In genomic region chr7:23074443-23075244, GRCh38 we compare ENCODE assay signal across 13 cellular contexts. TPM values are rescaled to one million over a fixed set of nuclear protein-coding genes. Genes with fewer than 3 reads are reported as not detected.
DNase-seq lines count a peak whose midpoint lies in the region; ATAC-seq, FAIRE-seq and TF ChIP-seq lines count a peak whose summit lies in the region.
"Had no signal": no experiment of that assay in that cellular context is flagged by ENCODE, and none has a peak within 500 bp of the region (broad histone marks: within the 10 kb centered on the region; RNA-seq: fewer than 3 reads in every experiment).

No MANE protein-coding gene starts in this region.

- POLR2A ChIA-PET in HepG2 (lab: Yijun Ruan, JAX), result no interaction called here

- peaks cover 1 to 50% of the 10 kb centered on the region in 2 experiments; a peak in 3 of 5 replicates for H3K27me3 ChIP-seq in HepG2 (ENCODE audit: control insufficient read depth in 1 of 2, insufficient read depth in 2 of 2, low read length in 2 of 2)

- CTCF ChIA-PET in HepG2 (lab: Yijun Ruan, JAX; ENCODE audit: low intra/inter-chr PET ratio, low total read pairs), result no interaction called here

- H2AFZ ChIP-seq in HepG2 (ENCODE audit: low read length), result no peak overlapping the region

- peak overlapping the region; percentile 7 for H3K9ac ChIP-seq in SK-N-MC (ENCODE audit: insufficient read length)
- no peak overlapping the region for H3K9ac ChIP-seq in HepG2 (ENCODE audit: insufficient read depth, low read depth, low read length)

- no peak overlapping the region for H3K27ac ChIP-seq in SK-N-MC
- H3K27ac ChIP-seq in HepG2 (ENCODE audit: extremely low read length, insufficient read depth, low read length), result no peak overlapping the region

- TF ChIP-seq EP300 in HepG2 (IDR thresholded peaks at IDR 0.05; ENCODE audit: low read depth in 2 of 2, low read length in 2 of 2), result 0 out of 4 replicates have a peak, but pooled peaks of 1 of the 2 experiments have one; percentile 39
- no peak for TF ChIP-seq EP300 in HepG2 (CRISPR knock-in tag; IDR thresholded peaks at IDR 0.05; ENCODE audit: borderline replicate concordance)

- TF ChIP-seq RAD21 in HepG2 (CRISPR knock-in tag; IDR thresholded peaks at IDR 0.05), result no peak

- H3K4me3 ChIP-seq in SK-N-MC (no peak overlapping the region), HepG2 (replicated peaks in 1 of 3; ENCODE audit: insufficient read depth in 1 of 3, low read depth in 2 of 3, low read length in 3 of 3) (no peak overlapping the region)
- H3K4me3 ChIP-seq: coronary artery had no signal

- TF ChIP-seq POLR2A in HepG2 (IDR thresholded peaks at IDR 0.05; ENCODE audit: insufficient read depth in 1 of 2, low read depth in 2 of 2, low read length in 2 of 2), result no peak

- no peak overlapping the region for H3K4me2 ChIP-seq in HepG2 (ENCODE audit: low read depth, low read length)

- in situ Hi-C loops in HepG2 (cut with HindIII; ENCODE audit: extremely low pct_ligation_motif_present, low pct_unique_long_range_greater_than_20kb), result no loop called here

- BruUV-seq in HepG2 (replicated peaks; lab: Mats Ljungman, UMichigan), result no TSS peak

- H4K20me1 ChIP-seq in HepG2 (ENCODE audit: insufficient read depth, low read length), result no peaks in the 10 kb centered on the region

- no peak for TF ChIP-seq CTCF in HepG2 (CRISPR knock-in tag; IDR thresholded peaks at IDR 0.05)

- peak; percentile 86 for DNase-seq in DMS53 treated with DMSO at 0.1 percent for 48 hours (lab: John Stamatoyannopoulos, UW; ENCODE audit: unreplicated experiment)
- DNase-seq in NCI-H1092 (lab: John Stamatoyannopoulos, UW), result peak; percentile 9
- DNase-seq in SK-N-MC (ENCODE audit: low read depth, low spot score), result no peak
- peak; percentile 79 for DNase-seq in HepG2 (ENCODE audit: low spot score)
- no peak for DNase-seq in HTR-8/SVneo (ENCODE audit: insufficient read length, low spot score)
- DNase-seq in T-helper 2 cell, result no peak
- DNase-seq in Kasumi-1 (lab: John Stamatoyannopoulos, UW), result no peak
- no peak for DNase-seq in frontal cortex (ENCODE audit: low spot score in 2 of 2)
- DNase-seq: activated CD8-positive, alpha-beta memory T cell treated with anti-CD3 and anti-CD28 coated beads, Interleukin-2, amount 10 ng/mL, durations not matched to agents 7 days and 5 days; activated naive CD4-positive, alpha-beta T cell treated with anti-CD3 and anti-CD28 coated beads, Interleukin-2, amount 10 ng/mL, durations not matched to agents 7 days and 5 days; immature natural killer cell; NCI-H446 treated with DMSO at 0.1 percent for 48 hours had no signal

- no peaks in the 10 kb centered on the region for H3K79me2 ChIP-seq in HepG2 (ENCODE audit: insufficient read depth, low read length)

- H3K9me3 ChIP-seq in SK-N-MC (ENCODE audit: low read depth, low read length), result no peaks in the 10 kb centered on the region
- no peaks in the 10 kb centered on the region for H3K9me3 ChIP-seq in HepG2 (ENCODE audit: low read length)

- intact Hi-C loops in HepG2 (cut with micrococcal nuclease; ENCODE audit: unreplicated experiment), result loop anchor here (2.0 kb wide), 1 partner anchor 26 kb away; no protein-coding TSS in a partner anchor

- WGBS in HepG2 (ENCODE audit: low lambda C conversion rate), result 2% methylated on average over 2 of the region's 2 CpGs

- FAIRE-seq in HepG2 (lab: Jason Lieb, UNC), result peak; percentile 60
- no peak for FAIRE-seq in HTR-8/SVneo (lab: Jason Lieb, UNC)
- no peak for FAIRE-seq in frontal cortex (lab: Jason Lieb, UNC)

- H3K36me3 ChIP-seq in SK-N-MC (ENCODE audit: insufficient read depth, low read length) (no peaks in the 10 kb centered on the region), HepG2 (replicated peaks in 1 of 2; ENCODE audit: control insufficient read depth in 1 of 2, insufficient read depth in 2 of 2, low read length in 2 of 2) (no peaks in the 10 kb centered on the region)

- H3K4me1 ChIP-seq in HepG2 (ENCODE audit: insufficient read depth, low read length), result peaks cover 12% of the 10 kb centered on the region

- ATAC-seq in HepG2, result peak; percentile 72
- ATAC-seq: activated CD8-positive, alpha-beta memory T cell treated with anti-CD3 and anti-CD28 coated beads, Interleukin-2, amount 10 ng/mL, durations not matched to agents 7 days and 5 days had no signal

TF ChIP-seq in HepG2, 621 proteins besides CTCF, POLR2A, EP300 and RAD21 (continues in another document):
- TF ChIP-seq NCOR1 (IDR thresholded peaks at IDR 0.05; ENCODE audit: borderline replicate concordance, low read length), result no peak
- no peak for TF ChIP-seq MAF1 (CRISPR knock-in tag; IDR thresholded peaks at IDR 0.05; ENCODE audit: borderline replicate concordance)
- peak; percentile 60 for TF ChIP-seq NR2F6 (IDR thresholded peaks at IDR 0.05)
- 0 out of 2 replicates have a peak, but pooled peaks have one; percentile 8 for TF ChIP-seq NR2F6 (CRISPR knock-in tag; IDR thresholded peaks at IDR 0.05)
- TF ChIP-seq CREM (IDR thresholded peaks at IDR 0.05), result 0 out of 2 replicates have a peak, but pooled peaks have one; percentile 34
- no peak for TF ChIP-seq CREM (CRISPR knock-in tag; IDR thresholded peaks at IDR 0.05)
- TF ChIP-seq SIN3A (IDR thresholded peaks at IDR 0.05; ENCODE audit: borderline replicate concordance, low read depth, low read length), result no peak
- TF ChIP-seq ZFY (CRISPR knock-in tag; IDR thresholded peaks at IDR 0.05), result no peak
- no peak for TF ChIP-seq FLYWCH1 (CRISPR knock-in tag; IDR thresholded peaks at IDR 0.05)
- TF ChIP-seq NFIC (IDR thresholded peaks at IDR 0.05; ENCODE audit: low read length), result peak; percentile 96
- peak; percentile 38; the same call in 1 of the 2 replicates for TF ChIP-seq TCF7 (IDR thresholded peaks at IDR 0.05; ENCODE audit: low read depth)
- 0 out of 2 replicates have a peak, but pooled peaks have one; percentile 22 for TF ChIP-seq TARDBP (CRISPR knock-in tag; IDR thresholded peaks at IDR 0.05)
- no peak for TF ChIP-seq ZNF33A (CRISPR knock-in tag; IDR thresholded peaks at IDR 0.05; ENCODE audit: borderline replicate concordance)
- peak; percentile 21; the same call in 1 of the 2 replicates for TF ChIP-seq TBX3 (IDR thresholded peaks at IDR 0.05; ENCODE audit: borderline replicate concordance)
- TF ChIP-seq BCL6 (CRISPR knock-in tag; IDR thresholded peaks at IDR 0.05), result peak; percentile 74
- no peak for TF ChIP-seq ZFP41 (CRISPR knock-in tag; IDR thresholded peaks at IDR 0.05; ENCODE audit: borderline replicate concordance)
- TF ChIP-seq TEAD3 (CRISPR knock-in tag; optimal IDR thresholded peaks at IDR 0.05; ENCODE audit: borderline replicate concordance), result no peak
- no peak for TF ChIP-seq FOXP1 (IDR thresholded peaks at IDR 0.05)
- peak; percentile 62; the same call in 1 of the 2 replicates for TF ChIP-seq FOXP1 (CRISPR knock-in tag; IDR thresholded peaks at IDR 0.05)
- TF ChIP-seq ARID3A (IDR thresholded peaks at IDR 0.05; ENCODE audit: low read depth, low read length), result peak; percentile 31; the same call in 1 of the 2 replicates

RNA-seq across cellular contexts. Expression of gene KLHL7, which starts 30.9 kb away (rescaled TPM):
- 34.4 and 43.2 TPM in 2 replicates for total RNA-seq in HepG2 (2016; rRNA removed; fragmentation: Illumina TruSeq; extraction: Trizol)
- total RNA-seq in HepG2 (2016; cell fraction: cytosol; rRNA removed; fragmentation: Illumina TruSeq; extraction: Trizol; ENCODE audit: low read depth), result 17.0 and 25.3 TPM in 2 replicates
- 31.5 and 39.5 TPM in 2 replicates for total RNA-seq in HepG2 (2016; cell fraction: insoluble cytoplasmic fraction; rRNA removed; fragmentation: Illumina TruSeq; extraction: Trizol)
- total RNA-seq in HepG2 (2016; cell fraction: membrane; rRNA removed; fragmentation: Illumina TruSeq; extraction: Trizol), result 26.6 and 27.4 TPM in 2 replicates
- total RNA-seq in HepG2 (2016; cell fraction: nucleus; rRNA removed; fragmentation: Illumina TruSeq; extraction: Trizol), result 28.3 and 29.2 TPM in 2 replicates
- 12.5 and 16.2 TPM in 2 replicates for polyA plus RNA-seq in HepG2 (2011; rRNA removed)
- polyA plus RNA-seq in HepG2 (2011; cell fraction: cytosol; rRNA removed), result 10.7 and 12.2 TPM in 2 replicates
- polyA plus RNA-seq in HepG2 (2011; cell fraction: nucleus; rRNA removed), result 7.1 and 7.7 TPM in 2 replicates
- 12.6 and 18.5 TPM in 2 replicates for polyA plus RNA-seq in HepG2 (2012)
- polyA plus RNA-seq in HepG2 (2016; cell fraction: cytosol; fragmentation: Illumina TruSeq; extraction: Trizol; ENCODE audit: low read depth), result 14.4 and 24.4 TPM in 2 replicates
- 35.3 and 37.9 TPM in 2 replicates for polyA plus RNA-seq in HepG2 (2016; cell fraction: insoluble cytoplasmic fraction; fragmentation: Illumina TruSeq; extraction: Trizol; ENCODE audit: low read depth)
- polyA plus RNA-seq in HepG2 (2016; cell fraction: membrane; fragmentation: Illumina TruSeq; extraction: Trizol; ENCODE audit: low read depth), result 19.7 and 23.8 TPM in 2 replicates
- 24.6 and 27.7 TPM in 2 replicates for polyA plus RNA-seq in HepG2 (2016; cell fraction: nucleus; fragmentation: Illumina TruSeq; extraction: Trizol; ENCODE audit: insufficient read depth, low read depth)
- polyA minus RNA-seq in HepG2 (2011; rRNA and poly(A)+ RNA removed; ENCODE audit: low replicate concordance), result 7.3 and 10.3 TPM in 2 replicates
- 10.6 and 16.8 TPM in 2 replicates for polyA minus RNA-seq in HepG2 (2011; cell fraction: cytosol; rRNA and poly(A)+ RNA removed)
- 22.9 and 29.7 TPM in 2 replicates for polyA minus RNA-seq in HepG2 (2011; cell fraction: nucleus; rRNA and poly(A)+ RNA removed)
- total RNA-seq in frontal cortex, result 110 TPM

Comparison
In these comparisons a context has a peak if more than half of its experiments do, and no peak if none do; other contexts are left out.
1. DNase-seq: peak in DMS53 treated with DMSO at 0.1 percent for 48 hours (single experiment), NCI-H1092 (single experiment) and HepG2 (single experiment); none in SK-N-MC (single experiment), HTR-8/SVneo (single experiment), T-helper 2 cell (0 of 5), Kasumi-1 (0 of 2) and frontal cortex (0 of 2).